Comparison of ENCODE assay signal across 10 cellular contexts in the genomic region with DNA sequence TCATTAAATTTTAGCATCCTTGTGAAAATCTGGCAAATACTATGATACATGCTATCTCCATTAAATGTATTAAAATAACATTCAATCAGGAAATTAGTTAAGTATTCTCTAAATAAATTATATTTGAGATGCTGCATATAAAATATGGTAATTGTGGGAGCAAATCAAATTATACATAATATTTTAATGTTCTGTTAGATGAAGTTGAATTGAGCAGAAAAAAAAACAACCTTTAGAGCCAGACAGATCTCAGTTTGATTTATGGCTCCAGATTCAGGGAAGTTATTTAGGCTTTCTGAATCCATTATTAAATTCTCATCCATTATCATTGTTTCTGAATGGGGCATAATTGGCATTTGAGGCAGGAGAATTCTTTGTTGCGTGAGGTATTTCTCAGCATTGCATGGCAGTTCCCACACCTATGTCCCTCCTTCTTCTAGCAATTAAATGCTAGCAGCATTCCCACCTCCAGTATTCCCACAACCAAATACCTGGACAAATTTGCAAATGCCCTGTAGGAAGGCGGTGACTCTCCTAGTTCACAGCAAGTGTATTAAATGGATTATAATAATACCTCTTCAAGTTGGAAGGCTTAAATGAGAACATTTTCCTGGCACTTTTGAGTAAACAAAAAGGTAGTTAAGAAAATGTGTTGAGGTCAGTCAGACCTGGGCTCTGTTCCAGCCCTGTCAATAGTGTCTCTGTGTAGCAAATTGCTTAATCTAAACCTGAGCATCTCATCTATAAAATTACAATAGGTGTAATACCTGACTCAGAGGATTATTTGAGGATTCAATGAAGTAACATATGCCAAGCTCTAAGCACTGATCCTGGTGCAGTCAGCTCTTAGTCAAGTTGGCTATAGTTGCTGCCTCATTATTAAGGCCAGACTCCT.
DNase-seq lines count a peak whose midpoint lies in the region; ATAC-seq and TF ChIP-seq lines count a peak whose summit lies in the region.
"Had no signal": no experiment of that assay in that cellular context is flagged by ENCODE, and none has a peak within 500 bp of the region (broad histone marks: within the 10 kb centered on the region; RNA-seq: fewer than 3 reads in every experiment).

No MANE protein-coding gene starts in this region.

- H3K9me2 ChIP-seq in HCT116 (ENCODE audit: insufficient read depth): no peaks in the 10 kb centered on the region; the same call in 1 of the 2 replicates

- H3K4me1 ChIP-seq in HCT116 (ENCODE audit: control insufficient read depth in 1 of 2, insufficient read depth in 2 of 2, low read length in 2 of 2): peaks cover 3 to 11% of the 10 kb centered on the region in 2 experiments; a peak in 3 of 4 replicates
- H3K4me1 ChIP-seq in colonic mucosa: no peaks in the 10 kb centered on the region
- H3K4me1 ChIP-seq in psoas muscle: peaks cover 31% of the 10 kb centered on the region

- no peaks in the 10 kb centered on the region for H3K9me3 ChIP-seq in HCT116 (ENCODE audit: control insufficient read depth in 1 of 2, insufficient read depth in 1 of 2, low read depth in 1 of 2, low read length in 2 of 2)
- no peaks in the 10 kb centered on the region for H3K9me3 ChIP-seq in colonic mucosa
- H3K9me3 ChIP-seq in psoas muscle: no peaks in the 10 kb centered on the region

- CTCF ChIA-PET in HCT116 (lab: Charles Lee): no interaction called here

- peak overlapping the region; percentile 9 for H3K4me2 ChIP-seq in HCT116 (ENCODE audit: low read length)

- no peaks in the 10 kb centered on the region for H4K20me1 ChIP-seq in HCT116 (ENCODE audit: insufficient read depth)

- H3K4me3 ChIP-seq in HCT116 (replicated peaks in 1 of 2; ENCODE audit: low read depth in 1 of 2, low read length in 2 of 2): no peak overlapping the region
- H3K4me3 ChIP-seq in colonic mucosa: no peak overlapping the region
- H3K4me3 ChIP-seq in psoas muscle: peak overlapping the region; percentile 33

- H3K27ac ChIP-seq in HCT116 (ENCODE audit: low read depth, low read length) (no peak overlapping the region), colonic mucosa (no peak overlapping the region), psoas muscle (peak overlapping the region; percentile 54)

- POLR2A ChIA-PET in HCT116 (lab: Charles Lee): no interaction called here

- peak; percentile 33 for DNase-seq in HCT116 (ENCODE audit: low read depth, low spot score)
- peak; percentile 64 to 90 for DNase-seq in NCI-H2081 (lab: John Stamatoyannopoulos, UW)
- peak; percentile 63 for DNase-seq in colonic mucosa
- peak in 1 of 2 donors; percentile 62 for DNase-seq in psoas muscle
- DNase-seq in SW480 (ENCODE audit: low spot score): no peak
- DNase-seq in superior temporal gyrus (ENCODE audit: extremely low spot score): no peak
- DNase-seq in T-helper 2 cell: no peak
- DNase-seq: amniotic stem cell, NCI-H446 treated with DMSO at 0.1 percent for 48 hours had no signal

- no peaks in the 10 kb centered on the region for H3K27me3 ChIP-seq in HCT116 (ENCODE audit: insufficient read depth, low read length)
- H3K27me3 ChIP-seq in colonic mucosa: no peaks in the 10 kb centered on the region
- H3K27me3 ChIP-seq in psoas muscle (ENCODE audit: insufficient read depth in 3 of 3, low read length in 2 of 3): no peaks in the 10 kb centered on the region

- intact Hi-C loops in HCT116 (cut with micrococcal nuclease) (no loop called here), colonic mucosa (cut with DNase I) (no loop called here), psoas muscle (cut with DNase I) (loop anchor here in 1 of 2 donors (5.0 kb wide), 1 partner anchor 47 kb away; no protein-coding TSS in a partner anchor)

- BruUV-seq in HCT116 (replicated peaks; lab: Mats Ljungman, UMichigan): no TSS peak

- no peak for TF ChIP-seq CTCF in HCT116 (IDR thresholded peaks at IDR 0.05 in 2 of 3, conservative IDR thresholded peaks at IDR 0.05 in 1 of 3; ENCODE audit: borderline replicate concordance in 1 of 3, insufficient read depth in 1 of 3, low read depth in 2 of 3, low read length in 2 of 3)
- TF ChIP-seq CTCF in colonic mucosa (IDR thresholded peaks at IDR 0.05): no peak
- no peak for TF ChIP-seq CTCF in psoas muscle (IDR thresholded peaks at IDR 0.05)

- H2AFZ ChIP-seq in HCT116 (ENCODE audit: low read depth, low read length, poor library complexity, severe bottlenecking): no peak overlapping the region

- no peak for TF ChIP-seq POLR2A in HCT116 (IDR thresholded peaks at IDR 0.05; ENCODE audit: borderline replicate concordance, extremely low read depth, insufficient read depth, insufficient read length)

- ATAC-seq in HCT116 (peak; percentile 53), psoas muscle (peak; percentile 41 to 79 (median 68)), GM21526 (IDR thresholded peaks at IDR 0.05; ENCODE audit: low FRiP score, unreplicated experiment) (no peak)

- WGBS in psoas muscle, 3 donors: 71 to 88% (median 77%) methylated on average over 2 of the region's 2 CpGs

- H3K79me2 ChIP-seq in HCT116 (ENCODE audit: insufficient read depth, low read length): no peaks in the 10 kb centered on the region

- RAD21 ChIA-PET in HCT116 (lab: Charles Lee; ENCODE audit: low non-redundant PET in 1 of 2, low total read pairs in 2 of 2, uncharacterized antibody in 2 of 2, unreplicated experiment in 2 of 2): interaction anchor here in 1 of 2 experiments (0.5 kb wide), 1 partner anchor 615 kb away, joined by 4 read pairs; no protein-coding TSS in a partner anchor

- H3K9ac ChIP-seq in HCT116 (ENCODE audit: low read length) (no peak overlapping the region), colonic mucosa (ENCODE audit: low read depth in 2 of 2, low read length in 2 of 2) (no peak overlapping the region)

- H3K36me3 ChIP-seq in HCT116 (ENCODE audit: control insufficient read depth in 1 of 2, insufficient read depth in 2 of 2, low read length in 2 of 2) (no peaks in the 10 kb centered on the region), colonic mucosa (no peaks in the 10 kb centered on the region), psoas muscle (ENCODE audit: insufficient read depth in 1 of 2, low read depth in 1 of 2) (no peaks in the 10 kb centered on the region)

- TF ChIP-seq RAD21 in HCT116 (IDR thresholded peaks at IDR 0.05; ENCODE audit: low read depth): no peak

TF ChIP-seq in HCT116, 20 proteins besides CTCF, POLR2A, EP300 and RAD21 (continues in another document):
- TF ChIP-seq FOSL1 (IDR thresholded peaks at IDR 0.05; ENCODE audit: low read depth) (peak; percentile 46), SP1 (IDR thresholded peaks at IDR 0.05; ENCODE audit: low read depth) (peak; percentile 47; the same call in 1 of the 2 replicates), CEBPB (IDR thresholded peaks at IDR 0.05; ENCODE audit: low read depth) (peak; percentile 78), ZNF274 (IDR thresholded peaks at IDR 0.05; ENCODE audit: low read depth, low read length) (no peak), ZFX (IDR thresholded peaks at IDR 0.05) (no peak), MAX (IDR thresholded peaks at IDR 0.05) (no peak), EZH2phosphoT487 (IDR thresholded peaks at IDR 0.05; ENCODE audit: borderline replicate concordance) (no peak), JUND (IDR thresholded peaks at IDR 0.05) (peak; percentile 39; the same call in 1 of the 2 replicates), ELF1 (IDR thresholded peaks at IDR 0.05; ENCODE audit: borderline replicate concordance, low read depth) (no peak), REST (IDR thresholded peaks at IDR 0.05; ENCODE audit: low read depth) (no peak), EZH2 (IDR thresholded peaks at IDR 0.05) (no peak), EGR1 (IDR thresholded peaks at IDR 0.05; ENCODE audit: low read depth) (no peak)
- TF ChIP-seq, protein P1, sequence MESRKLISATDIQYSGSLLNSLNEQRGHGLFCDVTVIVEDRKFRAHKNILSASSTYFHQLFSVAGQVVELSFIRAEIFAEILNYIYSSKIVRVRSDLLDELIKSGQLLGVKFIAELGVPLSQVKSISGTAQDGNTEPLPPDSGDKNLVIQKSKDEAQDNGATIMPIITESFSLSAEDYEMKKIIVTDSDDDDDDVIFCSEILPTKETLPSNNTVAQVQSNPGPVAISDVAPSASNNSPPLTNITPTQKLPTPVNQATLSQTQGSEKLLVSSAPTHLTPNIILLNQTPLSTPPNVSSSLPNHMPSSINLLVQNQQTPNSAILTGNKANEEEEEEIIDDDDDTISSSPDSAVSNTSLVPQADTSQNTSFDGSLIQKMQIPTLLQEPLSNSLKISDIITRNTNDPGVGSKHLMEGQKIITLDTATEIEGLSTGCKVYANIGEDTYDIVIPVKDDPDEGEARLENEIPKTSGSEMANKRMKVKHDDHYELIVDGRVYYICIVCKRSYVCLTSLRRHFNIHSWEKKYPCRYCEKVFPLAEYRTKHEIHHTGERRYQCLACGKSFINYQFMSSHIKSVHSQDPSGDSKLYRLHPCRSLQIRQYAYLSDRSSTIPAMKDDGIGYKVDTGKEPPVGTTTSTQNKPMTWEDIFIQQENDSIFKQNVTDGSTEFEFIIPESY (IDR thresholded peaks at IDR 0.05; ENCODE audit: extremely low read depth, insufficient replicate concordance, low read length): no peak

Comparison
In these comparisons a context has a peak if more than half of its experiments do, and no peak if none do; other contexts are left out.
1. DNase-seq: peak in HCT116 (single experiment), NCI-H2081 (2 of 2) and colonic mucosa (single experiment); none in SW480 (single experiment), superior temporal gyrus (single experiment) and T-helper 2 cell (0 of 5).